Comparison of ENCODE assay signal across 1 cellular context in the genomic region with DNA sequence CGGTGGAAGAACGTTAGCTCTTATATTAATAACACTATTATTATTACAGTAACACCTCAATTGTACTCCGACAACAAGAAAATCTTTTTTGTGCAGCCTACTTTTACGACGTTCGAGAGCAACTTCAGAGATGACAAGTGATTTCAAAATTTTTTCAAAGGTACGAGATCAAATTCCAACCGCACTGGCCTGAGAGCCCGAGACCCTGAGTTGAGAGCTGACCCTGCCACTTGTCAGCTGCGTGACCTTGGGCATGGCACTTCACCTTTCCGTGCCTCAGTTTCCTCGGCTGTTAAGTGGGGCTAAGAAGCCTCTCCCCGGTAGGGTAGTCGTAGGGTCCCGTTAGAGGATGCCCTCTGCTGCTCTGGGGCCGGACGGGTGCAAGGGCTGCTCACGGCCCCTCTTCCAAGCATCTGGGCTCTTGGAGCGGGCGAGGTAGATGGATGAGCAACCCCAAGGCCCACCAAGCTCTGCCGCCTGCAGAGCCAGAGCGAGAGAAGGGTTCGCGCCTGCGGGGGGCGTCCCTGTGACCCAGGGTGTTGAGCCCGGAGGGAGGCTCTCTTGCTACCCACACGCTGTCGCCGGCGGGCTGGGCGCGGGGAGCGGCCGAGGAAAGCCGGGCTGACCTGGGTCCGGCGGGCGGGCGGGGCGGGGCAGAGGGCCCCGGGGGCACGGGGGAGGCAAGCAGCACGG.
A peak's percentile ranks its signal among the peaks of the same experiment; 100 is the strongest.
TF ChIP-seq lines count a peak whose summit lies in the region.

No MANE protein-coding gene starts in this region.

TF ChIP-seq in HepG2, 621 proteins besides CTCF, POLR2A, EP300 and RAD21 (continued from another document and continues in another):
- TF ChIP-seq, protein P1, sequence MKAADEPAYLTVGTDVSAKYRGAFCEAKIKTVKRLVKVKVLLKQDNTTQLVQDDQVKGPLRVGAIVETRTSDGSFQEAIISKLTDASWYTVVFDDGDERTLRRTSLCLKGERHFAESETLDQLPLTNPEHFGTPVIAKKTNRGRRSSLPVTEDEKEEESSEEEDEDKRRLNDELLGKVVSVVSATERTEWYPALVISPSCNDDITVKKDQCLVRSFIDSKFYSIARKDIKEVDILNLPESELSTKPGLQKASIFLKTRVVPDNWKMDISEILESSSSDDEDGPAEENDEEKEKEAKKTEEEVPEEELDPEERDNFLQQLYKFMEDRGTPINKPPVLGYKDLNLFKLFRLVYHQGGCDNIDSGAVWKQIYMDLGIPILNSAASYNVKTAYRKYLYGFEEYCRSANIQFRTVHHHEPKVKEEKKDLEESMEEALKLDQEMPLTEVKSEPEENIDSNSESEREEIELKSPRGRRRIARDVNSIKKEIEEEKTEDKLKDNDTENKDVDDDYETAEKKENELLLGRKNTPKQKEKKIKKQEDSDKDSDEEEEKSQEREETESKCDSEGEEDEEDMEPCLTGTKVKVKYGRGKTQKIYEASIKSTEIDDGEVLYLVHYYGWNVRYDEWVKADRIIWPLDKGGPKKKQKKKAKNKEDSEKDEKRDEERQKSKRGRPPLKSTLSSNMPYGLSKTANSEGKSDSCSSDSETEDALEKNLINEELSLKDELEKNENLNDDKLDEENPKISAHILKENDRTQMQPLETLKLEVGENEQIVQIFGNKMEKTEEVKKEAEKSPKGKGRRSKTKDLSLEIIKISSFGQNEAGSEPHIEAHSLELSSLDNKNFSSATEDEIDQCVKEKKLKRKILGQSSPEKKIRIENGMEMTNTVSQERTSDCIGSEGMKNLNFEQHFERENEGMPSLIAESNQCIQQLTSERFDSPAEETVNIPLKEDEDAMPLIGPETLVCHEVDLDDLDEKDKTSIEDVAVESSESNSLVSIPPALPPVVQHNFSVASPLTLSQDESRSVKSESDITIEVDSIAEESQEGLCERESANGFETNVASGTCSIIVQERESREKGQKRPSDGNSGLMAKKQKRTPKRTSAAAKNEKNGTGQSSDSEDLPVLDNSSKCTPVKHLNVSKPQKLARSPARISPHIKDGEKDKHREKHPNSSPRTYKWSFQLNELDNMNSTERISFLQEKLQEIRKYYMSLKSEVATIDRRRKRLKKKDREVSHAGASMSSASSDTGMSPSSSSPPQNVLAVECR (CRISPR knock-in tag; IDR thresholded peaks at IDR 0.05; ENCODE audit: borderline replicate concordance): peak; percentile 74
- TF ChIP-seq ZSCAN12 (CRISPR knock-in tag; IDR thresholded peaks at IDR 0.05) (peak; percentile 65; the same call in 1 of the 2 replicates), SP2 (CRISPR knock-in tag; IDR thresholded peaks at IDR 0.05) (peak; percentile 49), TMF1 (CRISPR knock-in tag; IDR thresholded peaks at IDR 0.05; ENCODE audit: low read depth) (0 out of 2 replicates have a peak, but pooled peaks have one; percentile 58), ZFP36L1 (CRISPR knock-in tag; IDR thresholded peaks at IDR 0.05) (no peak), CAMTA2 (CRISPR knock-in tag; IDR thresholded peaks at IDR 0.05; ENCODE audit: borderline replicate concordance) (no peak), FOXM1 (CRISPR knock-in tag; IDR thresholded peaks at IDR 0.05) (no peak), IRF9 (CRISPR knock-in tag; IDR thresholded peaks at IDR 0.05; ENCODE audit: borderline replicate concordance) (0 out of 2 replicates have a peak, but pooled peaks have one; percentile 38), CCAR2 (optimal IDR thresholded peaks at IDR 0.05; ENCODE audit: low read depth, low read length) (no peak), ZFP90 (CRISPR knock-in tag; IDR thresholded peaks at IDR 0.05; ENCODE audit: borderline replicate concordance) (peak; percentile 83), ZNF616 (CRISPR knock-in tag; IDR thresholded peaks at IDR 0.05; ENCODE audit: low read depth) (peak; percentile 90), ZMYM4 (CRISPR knock-in tag; IDR thresholded peaks at IDR 0.05) (peak; percentile 62; the same call in 1 of the 2 replicates), ZNF607 (CRISPR knock-in tag; IDR thresholded peaks at IDR 0.05; ENCODE audit: borderline replicate concordance) (peak; percentile 72; the same call in 1 of the 2 replicates), ZNF256 (CRISPR knock-in tag; conservative IDR thresholded peaks at IDR 0.05) (no peak; the same call in 1 of the 2 replicates), ZNF362 (CRISPR knock-in tag; IDR thresholded peaks at IDR 0.05; ENCODE audit: borderline replicate concordance) (peak; percentile 51; the same call in 1 of the 2 replicates), THAP8 (CRISPR knock-in tag; IDR thresholded peaks at IDR 0.05; ENCODE audit: borderline replicate concordance) (peak; percentile 49; the same call in 1 of the 2 replicates), SRSF4 (IDR thresholded peaks at IDR 0.05; ENCODE audit: low read depth, low read length, poor library complexity, severe bottlenecking) (no peak), NR2C2 (CRISPR knock-in tag; IDR thresholded peaks at IDR 0.05; ENCODE audit: borderline replicate concordance) (peak; percentile 45; the same call in 1 of the 2 replicates), ZNF33B (CRISPR knock-in tag; IDR thresholded peaks at IDR 0.05) (0 out of 2 replicates have a peak, but pooled peaks have one; percentile 40), AKAP8 (CRISPR knock-in tag; IDR thresholded peaks at IDR 0.05) (peak; percentile 85; the same call in 1 of the 2 replicates), RARG (CRISPR knock-in tag; IDR thresholded peaks at IDR 0.05; ENCODE audit: low read depth) (no peak), KDM2A (CRISPR knock-in tag; IDR thresholded peaks at IDR 0.05; ENCODE audit: borderline replicate concordance, low read depth) (peak; percentile 54; the same call in 1 of the 2 replicates), POLR2G (IDR thresholded peaks at IDR 0.05; ENCODE audit: low read depth, low read length) (no peak), ZNF460 (CRISPR knock-in tag; IDR thresholded peaks at IDR 0.05; ENCODE audit: borderline replicate concordance) (no peak), IRF2 (CRISPR knock-in tag; IDR thresholded peaks at IDR 0.05) (peak; percentile 34; the same call in 1 of the 2 replicates), REPIN1 (CRISPR knock-in tag; IDR thresholded peaks at IDR 0.05; ENCODE audit: borderline replicate concordance, low read depth) (0 out of 2 replicates have a peak, but pooled peaks have one; percentile 61), ZNF75D (CRISPR knock-in tag; IDR thresholded peaks at IDR 0.05; ENCODE audit: borderline replicate concordance) (no peak), ZNF383 (CRISPR knock-in tag; IDR thresholded peaks at IDR 0.05; ENCODE audit: borderline replicate concordance) (no peak), ZNF274 (CRISPR knock-in tag; IDR thresholded peaks at IDR 0.05) (peak; percentile 88; the same call in 1 of the 2 replicates), ZNF619 (CRISPR knock-in tag; IDR thresholded peaks at IDR 0.05) (0 out of 2 replicates have a peak, but pooled peaks have one; percentile 0), ZNF841 (CRISPR knock-in tag; IDR thresholded peaks at IDR 0.05; ENCODE audit: borderline replicate concordance) (no peak), ZNF513 (CRISPR knock-in tag; conservative IDR thresholded peaks at IDR 0.05) (0 out of 2 replicates have a peak, but pooled peaks have one; percentile 32)
- TF ChIP-seq, protein P2, sequence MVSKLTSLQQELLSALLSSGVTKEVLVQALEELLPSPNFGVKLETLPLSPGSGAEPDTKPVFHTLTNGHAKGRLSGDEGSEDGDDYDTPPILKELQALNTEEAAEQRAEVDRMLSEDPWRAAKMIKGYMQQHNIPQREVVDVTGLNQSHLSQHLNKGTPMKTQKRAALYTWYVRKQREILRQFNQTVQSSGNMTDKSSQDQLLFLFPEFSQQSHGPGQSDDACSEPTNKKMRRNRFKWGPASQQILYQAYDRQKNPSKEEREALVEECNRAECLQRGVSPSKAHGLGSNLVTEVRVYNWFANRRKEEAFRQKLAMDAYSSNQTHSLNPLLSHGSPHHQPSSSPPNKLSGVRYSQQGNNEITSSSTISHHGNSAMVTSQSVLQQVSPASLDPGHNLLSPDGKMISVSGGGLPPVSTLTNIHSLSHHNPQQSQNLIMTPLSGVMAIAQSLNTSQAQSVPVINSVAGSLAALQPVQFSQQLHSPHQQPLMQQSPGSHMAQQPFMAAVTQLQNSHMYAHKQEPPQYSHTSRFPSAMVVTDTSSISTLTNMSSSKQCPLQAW (CRISPR knock-in tag; IDR thresholded peaks at IDR 0.05): peak; percentile 75
- TF ChIP-seq, protein P3, sequence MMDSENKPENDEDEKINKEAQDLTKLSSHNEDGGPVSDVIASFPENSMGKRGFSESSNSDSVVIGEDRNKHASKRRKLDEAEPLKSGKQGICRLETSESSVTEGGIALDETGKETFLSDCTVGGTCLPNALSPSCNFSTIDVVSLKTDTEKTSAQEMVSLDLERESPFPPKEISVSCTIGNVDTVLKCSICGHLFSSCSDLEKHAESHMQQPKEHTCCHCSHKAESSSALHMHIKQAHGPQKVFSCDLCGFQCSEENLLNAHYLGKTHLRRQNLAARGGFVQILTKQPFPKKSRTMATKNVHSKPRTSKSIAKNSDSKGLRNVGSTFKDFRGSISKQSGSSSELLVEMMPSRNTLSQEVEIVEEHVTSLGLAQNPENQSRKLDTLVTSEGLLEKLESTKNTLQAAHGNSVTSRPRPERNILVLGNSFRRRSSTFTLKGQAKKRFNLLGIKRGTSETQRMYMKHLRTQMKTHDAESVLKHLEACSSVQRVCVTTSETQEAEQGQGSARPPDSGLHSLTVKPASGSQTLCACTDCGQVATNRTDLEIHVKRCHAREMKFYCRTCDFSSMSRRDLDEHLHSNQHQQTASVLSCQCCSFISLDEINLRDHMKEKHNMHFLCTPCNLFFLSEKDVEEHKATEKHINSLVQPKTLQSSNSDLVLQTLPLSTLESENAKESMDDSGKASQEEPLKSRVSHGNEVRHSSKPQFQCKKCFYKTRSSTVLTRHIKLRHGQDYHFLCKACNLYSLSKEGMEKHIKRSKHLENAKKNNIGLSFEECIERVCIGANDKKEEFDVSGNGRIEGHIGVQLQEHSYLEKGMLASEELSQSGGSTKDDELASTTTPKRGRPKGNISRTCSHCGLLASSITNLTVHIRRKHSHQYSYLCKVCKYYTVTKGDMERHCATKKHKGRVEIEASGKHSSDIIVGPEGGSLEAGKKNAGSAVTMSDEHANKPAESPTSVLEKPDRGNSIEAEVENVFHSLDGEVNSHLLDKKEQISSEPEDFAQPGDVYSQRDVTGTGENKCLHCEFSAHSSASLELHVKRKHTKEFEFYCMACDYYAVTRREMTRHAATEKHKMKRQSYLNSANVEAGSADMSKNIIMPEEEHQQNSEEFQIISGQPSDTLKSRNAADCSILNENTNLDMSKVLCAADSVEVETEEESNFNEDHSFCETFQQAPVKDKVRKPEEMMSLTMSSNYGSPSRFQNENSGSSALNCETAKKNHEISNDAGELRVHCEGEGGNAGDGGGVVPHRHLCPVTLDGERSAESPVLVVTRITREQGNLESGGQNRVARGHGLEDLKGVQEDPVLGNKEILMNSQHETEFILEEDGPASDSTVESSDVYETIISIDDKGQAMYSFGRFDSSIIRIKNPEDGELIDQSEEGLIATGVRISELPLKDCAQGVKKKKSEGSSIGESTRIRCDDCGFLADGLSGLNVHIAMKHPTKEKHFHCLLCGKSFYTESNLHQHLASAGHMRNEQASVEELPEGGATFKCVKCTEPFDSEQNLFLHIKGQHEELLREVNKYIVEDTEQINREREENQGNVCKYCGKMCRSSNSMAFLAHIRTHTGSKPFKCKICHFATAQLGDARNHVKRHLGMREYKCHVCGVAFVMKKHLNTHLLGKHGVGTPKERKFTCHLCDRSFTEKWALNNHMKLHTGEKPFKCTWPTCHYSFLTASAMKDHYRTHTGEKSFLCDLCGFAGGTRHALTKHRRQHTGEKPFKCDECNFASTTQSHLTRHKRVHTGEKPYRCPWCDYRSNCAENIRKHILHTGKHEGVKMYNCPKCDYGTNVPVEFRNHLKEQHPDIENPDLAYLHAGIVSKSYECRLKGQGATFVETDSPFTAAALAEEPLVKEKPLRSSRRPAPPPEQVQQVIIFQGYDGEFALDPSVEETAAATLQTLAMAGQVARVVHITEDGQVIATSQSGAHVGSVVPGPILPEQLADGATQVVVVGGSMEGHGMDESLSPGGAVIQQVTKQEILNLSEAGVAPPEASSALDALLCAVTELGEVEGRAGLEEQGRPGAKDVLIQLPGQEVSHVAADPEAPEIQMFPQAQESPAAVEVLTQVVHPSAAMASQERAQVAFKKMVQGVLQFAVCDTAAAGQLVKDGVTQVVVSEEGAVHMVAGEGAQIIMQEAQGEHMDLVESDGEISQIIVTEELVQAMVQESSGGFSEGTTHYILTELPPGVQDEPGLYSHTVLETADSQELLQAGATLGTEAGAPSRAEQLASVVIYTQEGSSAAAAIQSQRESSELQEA (CRISPR knock-in tag; IDR thresholded peaks at IDR 0.05; ENCODE audit: not compliant biosample characterization): no peak
